In the genomic region with DNA sequence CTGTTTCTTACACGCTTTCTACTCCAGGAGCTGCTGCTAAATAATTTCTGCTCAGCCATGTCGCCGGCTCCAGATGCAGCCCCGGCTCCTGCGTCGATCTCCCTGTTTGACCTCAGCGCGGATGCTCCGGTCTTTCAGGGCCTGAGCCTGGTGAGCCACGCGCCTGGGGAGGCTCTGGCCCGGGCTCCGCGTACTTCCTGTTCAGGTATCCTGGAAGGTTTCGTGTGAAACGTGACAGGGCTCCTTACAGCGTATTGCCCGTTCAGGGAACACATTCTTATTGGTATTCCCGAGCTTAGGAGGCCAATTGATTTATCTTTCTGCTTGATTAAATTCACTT, we compare ENCODE assay signal across 8 cellular contexts. TPM values are rescaled to one million over a fixed set of nuclear protein-coding genes. Genes with fewer than 3 reads are reported as not detected.
DNase-seq lines count a peak whose midpoint lies in the region; ATAC-seq and TF ChIP-seq lines count a peak whose summit lies in the region.

No MANE protein-coding gene starts in this region.

- H3K27ac Mint-ChIP-seq in chondrocyte (ENCODE audit: unreplicated experiment) = peak overlapping the region; percentile 97

- H3K4me1 ChIP-seq in SJSA1 (replicated peaks) = peaks cover 19% of the 10 kb centered on the region

- peaks cover 52% of the 10 kb centered on the region for H3K36me3 ChIP-seq in SJSA1

- H3K4me3 ChIP-seq in SJSA1 = peak overlapping the region; percentile 82

- peak overlapping the region; percentile 92 for H3K4me3 Mint-ChIP-seq in chondrocyte (ENCODE audit: unreplicated experiment)

- H3K27me3 ChIP-seq in SJSA1 (replicated peaks) = no peaks in the 10 kb centered on the region

- peaks cover 24% of the 10 kb centered on the region for H3K36me3 Mint-ChIP-seq in chondrocyte (ENCODE audit: low read depth)

- intact Hi-C loops in left colon (cut with DNase I, micrococcal nuclease) = no loop called here

- no peaks in the 10 kb centered on the region for H3K27me3 Mint-ChIP-seq in chondrocyte (ENCODE audit: low read depth)

- H3K9me3 ChIP-seq in SJSA1 (replicated peaks) = no peaks in the 10 kb centered on the region

- DNase-seq in ELR (ENCODE audit: low read depth) (peak; percentile 74), SJSA1 (ENCODE audit: low read depth in 1 of 2, low spot score in 2 of 2) (no peak), chondrocyte (ENCODE audit: low spot score) (no peak), left colon (peak; percentile 66 to 75), NCI-H1436 treated with DMSO at 0.1 percent for 48 hours (lab: John Stamatoyannopoulos, UW) (no peak)
- peak in 2 of 3 donors; percentile 28 to 55 for DNase-seq in stimulated activated CD4-positive, alpha-beta T cell treated with anti-CD3 and anti-CD28 coated beads, TNF-alpha, amount 100 ng/mL, for 48 hours (ENCODE audit: low read depth in 3 of 3)

- no peak for TF ChIP-seq CTCF in chondrocyte (IDR thresholded peaks at IDR 0.05)

- peak overlapping the region; percentile 82 for H3K27ac ChIP-seq in SJSA1

- H3K4me1 Mint-ChIP-seq in chondrocyte (ENCODE audit: low read depth) = peaks cover 35% of the 10 kb centered on the region

- no peaks in the 10 kb centered on the region for H3K9me3 Mint-ChIP-seq in chondrocyte (ENCODE audit: low read depth)

- ATAC-seq in HG02884 (IDR thresholded peaks at IDR 0.05; ENCODE audit: unreplicated experiment) (peak; percentile 13), left colon (peak; percentile 68), GM19328 (IDR thresholded peaks at IDR 0.05; ENCODE audit: unreplicated experiment) (no peak)

RNA-seq across cellular contexts. Expression of gene ANKZF1, which starts 0.6 kb away (rescaled TPM):
- 13.9 and 15.2 TPM in 2 replicates for total RNA-seq in SJSA1 (2014; rRNA removed; shearing (Covaris generic))
- total RNA-seq in chondrocyte (27.9 to 38.0 TPM (median 35.9 TPM) in 3 replicates), left colon (10 to 100 TPM; 33.8 to 40.9 TPM)

RNA-seq across cellular contexts. Expression of gene ATG9A, which starts 0.7 kb away (rescaled TPM):
- total RNA-seq in SJSA1 (2014; rRNA removed; shearing (Covaris generic)) = 29.8 and 45.8 TPM in 2 replicates
- total RNA-seq in chondrocyte (75.2 to 82.8 TPM (median 75.5 TPM) in 3 replicates), left colon (10 to 100 TPM; 60.2 to 66.0 TPM)

RNA-seq across cellular contexts. Expression of gene ABCB6, which starts 11.4 kb away (rescaled TPM):
- total RNA-seq in SJSA1 (2014; rRNA removed; shearing (Covaris generic)) = 19.1 and 22.2 TPM in 2 replicates
- total RNA-seq in chondrocyte = 27.1 to 39.0 TPM (median 27.4 TPM) in 3 replicates
- 10 to 100 TPM in 1 of 2 donors, 1 to 10 TPM in 1; 6.8 to 11.4 TPM for total RNA-seq in left colon

RNA-seq across cellular contexts. Expression of gene GLB1L, which starts 15.1 kb away (rescaled TPM):
- 0.53 and 3.6 TPM in 2 replicates for total RNA-seq in SJSA1 (2014; rRNA removed; shearing (Covaris generic))
- total RNA-seq in chondrocyte (2.9 to 7.3 TPM (median 3.0 TPM) in 3 replicates), left colon (1 to 10 TPM; 4.2 to 4.5 TPM)

RNA-seq across cellular contexts. Expression of gene STK16, which starts 15.1 kb away (rescaled TPM):
- total RNA-seq in SJSA1 (2014; rRNA removed; shearing (Covaris generic)) = 13.2 and 18.6 TPM in 2 replicates
- 24.4 to 32.0 TPM (median 25.9 TPM) in 3 replicates for total RNA-seq in chondrocyte
- total RNA-seq in left colon = 10 to 100 TPM; 41.9 to 42.5 TPM

Comparison
In these comparisons a context has a peak if more than half of its experiments do, and no peak if none do; other contexts are left out.
1. DNase-seq: peak in ELR (single experiment), left colon (2 of 2) and stimulated activated CD4-positive, alpha-beta T cell treated with anti-CD3 and anti-CD28 coated beads, TNF-alpha, amount 100 ng/mL, for 48 hours (2 of 3); none in SJSA1 (0 of 2), chondrocyte (single experiment) and NCI-H1436 treated with DMSO at 0.1 percent for 48 hours (single experiment).